In the genomic region with DNA sequence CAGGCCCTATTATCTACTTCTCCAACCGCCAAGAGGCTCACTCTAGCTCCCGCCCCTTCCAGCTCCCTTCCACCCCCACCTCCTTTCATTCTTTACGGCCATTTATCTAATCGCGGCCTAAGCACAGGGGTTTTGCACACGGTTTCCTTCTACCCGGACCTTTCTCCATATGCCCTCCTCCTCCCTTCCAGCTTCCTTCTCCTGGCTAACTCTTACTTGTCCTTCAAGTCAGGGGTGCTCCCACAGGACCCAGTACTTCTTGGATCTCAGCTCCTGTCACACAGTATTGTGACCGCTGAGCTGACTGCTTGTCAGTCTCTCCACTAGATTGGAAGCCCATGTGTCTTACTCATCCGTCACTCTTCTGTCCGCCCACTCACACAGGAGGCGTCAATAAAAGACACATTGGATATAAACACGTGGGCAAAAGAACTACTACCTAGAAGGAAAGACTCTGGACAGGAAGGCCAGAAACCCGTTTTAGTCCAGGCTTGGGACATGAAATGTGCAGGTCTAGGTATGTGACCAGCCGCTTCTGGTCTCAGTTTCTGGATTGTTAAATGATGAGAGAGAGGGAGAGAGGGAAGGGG, we compare ENCODE assay signal across 1 cellular context.
TF ChIP-seq lines count a peak whose summit lies in the region.

No MANE protein-coding gene starts in this region.

TF ChIP-seq in K562, 482 proteins besides CTCF, POLR2A, EP300 and RAD21 (continued from another document):
- TF ChIP-seq HINFP (tag; conservative IDR thresholded peaks at IDR 0.05; ENCODE audit: low read depth) = no peak
